In genomic region chr14:33972522-33973162, GRCh38 we compare ENCODE assay signal across 14 cellular contexts. TPM values are rescaled to one million over a fixed set of nuclear protein-coding genes. Genes with fewer than 3 reads are reported as not detected.
DNase-seq lines count a peak whose midpoint lies in the region; ATAC-seq lines count a peak whose summit lies in the region.
"Had no signal": no experiment of that assay in that cellular context is flagged by ENCODE, and none has a peak within 500 bp of the region (broad histone marks: within the 10 kb centered on the region; RNA-seq: fewer than 3 reads in every experiment).

No MANE protein-coding gene starts in this region.

- ATAC-seq in HG02571 (IDR thresholded peaks at IDR 0.05; ENCODE audit: unreplicated experiment) (peak; percentile 77), HG03457 (IDR thresholded peaks at IDR 0.05; ENCODE audit: unreplicated experiment) (peak; percentile 63)
- ATAC-seq in stimulated activated naive B cell treated with anti-CD40 and anti-IgM and Interleukin-4, amounts not matched to agents 10 μg/mL and 1 μg/mL and 100 μg/mL, for 72 hours (replicated peaks) = peak; percentile 94 to 97

- H3K27ac Mint-ChIP-seq in stimulated activated naive B cell treated with anti-CD40 and anti-IgM and Interleukin-4, amounts not matched to agents 10 μg/mL and 1 μg/mL and 100 μg/mL, for 72 hours = peak overlapping the region; percentile 91
- H3K27ac Mint-ChIP-seq: activated CD4-positive, alpha-beta T cell treated with anti-CD3 and anti-CD28 coated beads, Interleukin-2, amount 10 ng/mL, durations not matched to agents 7 days and 5 days; activated naive CD8-positive, alpha-beta T cell treated with anti-CD3 and anti-CD28 coated beads, Interleukin-2, amount 10 ng/mL, durations not matched to agents 7 days and 5 days had no signal

- peak; percentile 3 for DNase-seq in SIG-M5 treated with dmso at 0.1 percent for 504 hours (lab: John Stamatoyannopoulos, UW; ENCODE audit: unreplicated experiment)
- DNase-seq in SIG-M5 (lab: John Stamatoyannopoulos, UW) = no peak
- peak; percentile 41 for DNase-seq in stimulated activated naive B cell treated with anti-CD40 and anti-IgM and Interleukin-4, amounts not matched to agents 10 μg/mL and 1 μg/mL and 100 μg/mL, for 72 hours
- no peak for DNase-seq in nucleus accumbens (lab: John Stamatoyannopoulos, UW)
- DNase-seq in DMS153 (lab: John Stamatoyannopoulos, UW) = no peak
- no peak for DNase-seq in mucosa of gallbladder (ENCODE audit: low spot score)
- DNase-seq: activated CD4-positive, alpha-beta T cell treated with anti-CD3 and anti-CD28 coated beads, Interleukin-2, amount 10 ng/mL, durations not matched to agents 7 days and 5 days; activated naive CD8-positive, alpha-beta T cell treated with anti-CD3 and anti-CD28 coated beads, Interleukin-2, amount 10 ng/mL, durations not matched to agents 7 days and 5 days; dermis blood vessel endothelial cell; heart left ventricle; NCI-H2081; SHP77 treated with DMSO at 0.1 percent for 48 hours had no signal

- H3K9me3 Mint-ChIP-seq in stimulated activated naive B cell treated with anti-CD40 and anti-IgM and Interleukin-4, amounts not matched to agents 10 μg/mL and 1 μg/mL and 100 μg/mL, for 72 hours = peaks cover 12 to 18% of the 10 kb centered on the region in 2 donors

- H3K27me3 Mint-ChIP-seq in stimulated activated naive B cell treated with anti-CD40 and anti-IgM and Interleukin-4, amounts not matched to agents 10 μg/mL and 1 μg/mL and 100 μg/mL, for 72 hours = no peaks in the 10 kb centered on the region

- peaks cover 18 to 37% of the 10 kb centered on the region in 2 donors for H3K4me1 Mint-ChIP-seq in stimulated activated naive B cell treated with anti-CD40 and anti-IgM and Interleukin-4, amounts not matched to agents 10 μg/mL and 1 μg/mL and 100 μg/mL, for 72 hours
- H3K4me1 Mint-ChIP-seq: activated naive CD8-positive, alpha-beta T cell treated with anti-CD3 and anti-CD28 coated beads, Interleukin-2, amount 10 ng/mL, durations not matched to agents 7 days and 5 days had no signal

- H3K4me3 Mint-ChIP-seq in stimulated activated naive B cell treated with anti-CD40 and anti-IgM and Interleukin-4, amounts not matched to agents 10 μg/mL and 1 μg/mL and 100 μg/mL, for 72 hours = peak overlapping the region; percentile 60 to 69
- H3K4me3 Mint-ChIP-seq: activated CD4-positive, alpha-beta T cell treated with anti-CD3 and anti-CD28 coated beads, Interleukin-2, amount 10 ng/mL, durations not matched to agents 7 days and 5 days; activated naive CD8-positive, alpha-beta T cell treated with anti-CD3 and anti-CD28 coated beads, Interleukin-2, amount 10 ng/mL, durations not matched to agents 7 days and 5 days had no signal

- peaks cover 0 to 4% of the 10 kb centered on the region in 2 donors for H3K36me3 Mint-ChIP-seq in stimulated activated naive B cell treated with anti-CD40 and anti-IgM and Interleukin-4, amounts not matched to agents 10 μg/mL and 1 μg/mL and 100 μg/mL, for 72 hours
- H3K36me3 Mint-ChIP-seq: activated naive CD8-positive, alpha-beta T cell treated with anti-CD3 and anti-CD28 coated beads, Interleukin-2, amount 10 ng/mL, durations not matched to agents 7 days and 5 days had no signal

RNA-seq across cellular contexts. Expression of gene EGLN3, which starts 21.8 kb away (rescaled TPM):
- total RNA-seq in mucosa of gallbladder = 51.5 TPM

Comparison
In these comparisons a context has a peak if more than half of its experiments do, and no peak if none do; other contexts are left out.
1. DNase-seq: peak in SIG-M5 treated with dmso at 0.1 percent for 504 hours (single experiment) and stimulated activated naive B cell treated with anti-CD40 and anti-IgM and Interleukin-4, amounts not matched to agents 10 μg/mL and 1 μg/mL and 100 μg/mL, for 72 hours (single experiment); none in SIG-M5 (single experiment), nucleus accumbens (0 of 56), DMS153 (single experiment) and mucosa of gallbladder (single experiment).
2. Peak in every context shown above with its lines, with median percentiles within 50 percentile points of each other: ATAC-seq.